8 cellular contexts compared by ENCODE assay signal in genomic region chr19:52138614-52139290, GRCh38. TPM values are rescaled to one million over a fixed set of nuclear protein-coding genes. Genes with fewer than 3 reads are reported as not detected.
DNase-seq lines count a peak whose midpoint lies in the region; ATAC-seq and TF ChIP-seq lines count a peak whose summit lies in the region.

No MANE protein-coding gene starts in this region.

- ATAC-seq in gastroesophageal sphincter (no peak), GM21367 (IDR thresholded peaks at IDR 0.05; ENCODE audit: unreplicated experiment) (no peak), GM18873 (IDR thresholded peaks at IDR 0.05; ENCODE audit: low FRiP score, unreplicated experiment) (no peak)

- H3K36me3 ChIP-seq in gastroesophageal sphincter (no peaks in the 10 kb centered on the region), osteoblast (ENCODE audit: insufficient read depth, low read length) (peaks cover 3% of the 10 kb centered on the region)

- peak overlapping the region; percentile 91 to 97 (median 92) for H3K27ac ChIP-seq in gastroesophageal sphincter
- peak overlapping the region; percentile 84 for H3K27ac ChIP-seq in osteoblast (ENCODE audit: low read depth, low read length)

- H3K4me3 ChIP-seq in gastroesophageal sphincter (peak overlapping the region; percentile 83 to 85), osteoblast (ENCODE audit: insufficient read depth, low read length) (peak overlapping the region; percentile 86)

- H3K27me3 ChIP-seq in gastroesophageal sphincter (no peaks in the 10 kb centered on the region), osteoblast (ENCODE audit: insufficient read depth, low read length) (no peaks in the 10 kb centered on the region)

- TF ChIP-seq CTCF in gastroesophageal sphincter (IDR thresholded peaks at IDR 0.05): no peak
- TF ChIP-seq CTCF in osteoblast (IDR thresholded peaks at IDR 0.05; ENCODE audit: extremely low read depth, low read depth, low read length): no peak

- H3K9me3 ChIP-seq in gastroesophageal sphincter (no peaks in the 10 kb centered on the region), osteoblast (ENCODE audit: low read depth, low read length) (peaks cover 7% of the 10 kb centered on the region)

- peaks cover 50% of the 10 kb centered on the region for H3K79me2 ChIP-seq in osteoblast (ENCODE audit: insufficient read depth, low read length)

- H4K20me1 ChIP-seq in osteoblast (ENCODE audit: insufficient read depth, low read length): peaks cover 4% of the 10 kb centered on the region

- no peak for TF ChIP-seq POLR2A in gastroesophageal sphincter (IDR thresholded peaks at IDR 0.05)

- no peak for TF ChIP-seq EP300 in gastroesophageal sphincter (IDR thresholded peaks at IDR 0.05)

- DNase-seq in activated naive CD4-positive, alpha-beta T cell treated with Interleukin-2 at 50 U/mL for 16 hours: peak; percentile 13
- no peak for DNase-seq in activated naive CD4-positive, alpha-beta T cell (lab: John Stamatoyannopoulos, UW)
- DNase-seq in NCI-H2196 (lab: John Stamatoyannopoulos, UW; ENCODE audit: unreplicated experiment) (peak; percentile 2), activated T-cell treated with anti-CD3 and anti-CD28 coated beads for 48 hours (ENCODE audit: low read depth) (peak; percentile 31), osteoblast (ENCODE audit: insufficient read length, low spot score, missing footprints) (no peak)

- H3K4me1 ChIP-seq in gastroesophageal sphincter: peaks cover 0 to 24% (median 10%) of the 10 kb centered on the region in 3 donors
- H3K4me1 ChIP-seq in osteoblast (ENCODE audit: insufficient read depth, low read length): peaks cover 6% of the 10 kb centered on the region

- peak overlapping the region; percentile 91 for H3K4me2 ChIP-seq in osteoblast (ENCODE audit: insufficient read depth, low read length)

- WGBS in gastroesophageal sphincter (ENCODE audit: low coverage in 1 of 2), 2 donors: 0 to 1% methylated on average over 8 to 16 of the region's 19 CpGs

- H2AFZ ChIP-seq in osteoblast (ENCODE audit: low read length): peak overlapping the region; percentile 99

RNA-seq across cellular contexts. Expression of gene ZNF616, which starts 1.0 kb away (rescaled TPM):
- total RNA-seq in gastroesophageal sphincter (10 to 100 TPM in 1 of 4 donors, 1 to 10 TPM in 3; 4.0 to 11.2 (median 5.8) TPM), osteoblast (9.8 and 12.7 TPM in 2 replicates)

RNA-seq across cellular contexts. Expression of gene ZNF836, which starts 32.7 kb away (rescaled TPM):
- total RNA-seq in gastroesophageal sphincter (10 to 100 TPM in 2 of 4 donors, 1 to 10 TPM in 2; 5.7 to 27.9 (median 12.6) TPM), osteoblast (11.9 and 21.2 TPM in 2 replicates)

RNA-seq across cellular contexts. Expression of gene ZNF841, which starts 43.2 kb away (rescaled TPM):
- total RNA-seq in gastroesophageal sphincter: 10 to 100 TPM; 12.6 to 26.3 (median 15.9) TPM
- 27.9 and 30.9 TPM in 2 replicates for total RNA-seq in osteoblast

RNA-seq across cellular contexts. Expression of gene PPP2R1A, which starts 51.1 kb away (rescaled TPM):
- total RNA-seq in gastroesophageal sphincter: 100 to 1,000 TPM; 177 to 286 (median 190) TPM
- 151 and 183 TPM in 2 replicates for total RNA-seq in osteoblast

Comparison
In these comparisons a context has a peak if more than half of its experiments do, and no peak if none do; other contexts are left out.
1. DNase-seq: peak in activated naive CD4-positive, alpha-beta T cell treated with Interleukin-2 at 50 U/mL for 16 hours (single experiment), NCI-H2196 (single experiment) and activated T-cell treated with anti-CD3 and anti-CD28 coated beads for 48 hours (single experiment); none in activated naive CD4-positive, alpha-beta T cell (0 of 4) and osteoblast (single experiment).